1 cellular context compared by ENCODE assay signal in the genomic region with DNA sequence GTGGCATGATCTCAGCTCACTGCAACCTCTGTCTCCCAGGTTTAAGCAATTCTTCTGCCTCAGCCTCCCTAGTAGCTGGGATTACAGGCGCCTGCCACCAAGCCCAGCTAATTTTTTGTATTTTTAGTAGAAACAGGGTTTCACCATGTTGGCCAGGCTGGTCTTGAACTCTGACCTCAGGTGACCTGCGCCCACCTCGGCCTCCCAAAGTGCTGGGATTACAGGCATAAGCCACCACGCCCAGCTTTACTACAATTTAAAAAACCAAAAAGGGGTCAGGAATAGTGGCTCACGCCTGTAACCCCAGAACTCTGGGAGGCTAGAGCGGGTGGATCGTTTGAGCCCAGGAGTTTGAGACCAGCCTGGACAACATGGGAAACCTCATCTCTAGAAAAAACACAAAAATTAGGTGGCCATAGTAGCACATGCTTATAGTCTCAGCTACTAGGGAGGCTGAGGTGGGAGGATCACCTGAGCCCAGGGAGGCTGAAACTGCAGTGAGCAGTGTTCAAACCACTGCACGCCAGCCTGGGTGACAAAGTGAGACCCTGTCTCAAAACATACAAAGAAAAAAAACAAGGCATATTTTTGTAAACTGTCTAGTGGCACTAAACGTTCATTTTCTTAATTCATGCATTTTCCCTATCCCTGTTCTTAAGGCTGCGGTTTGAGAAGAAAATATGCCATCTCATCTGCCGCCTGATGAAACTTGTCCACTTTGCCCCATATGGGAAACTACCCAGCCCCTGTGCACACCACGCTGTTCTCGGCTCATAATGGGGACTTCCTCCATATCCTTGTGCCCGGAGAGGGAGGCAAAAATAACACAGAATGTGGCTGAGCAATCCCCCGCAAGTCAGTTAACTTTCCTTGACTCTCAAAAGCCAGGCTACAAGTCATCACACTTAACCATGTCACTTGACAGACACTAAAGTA.
TF ChIP-seq lines count a peak whose summit lies in the region.

No MANE protein-coding gene starts in this region.

TF ChIP-seq in K562, 482 proteins besides CTCF, POLR2A, EP300 and RAD21:
- TF ChIP-seq HOXB6 (CRISPR knock-in tag; IDR thresholded peaks at IDR 0.05; ENCODE audit: borderline replicate concordance) (no peak), NR2C1 (IDR thresholded peaks at IDR 0.05) (peak; percentile 43; the same call in 1 of the 2 replicates), NR2C1 (tag; IDR thresholded peaks at IDR 0.05) (peak; percentile 31; the same call in 1 of the 2 replicates), C11orf30 (IDR thresholded peaks at IDR 0.05; ENCODE audit: low read depth) (0 out of 2 replicates have a peak, but pooled peaks have one; percentile 22), MAFG (tag; conservative IDR thresholded peaks at IDR 0.05) (peak; percentile 34; the same call in 1 of the 2 replicates), EWSR1 (IDR thresholded peaks at IDR 0.05; ENCODE audit: borderline replicate concordance, low read depth, partially characterized antibody) (no peak), FOS (IDR thresholded peaks at IDR 0.05; ENCODE audit: extremely low read depth, insufficient read length) (no peak)
